18 cellular contexts compared by ENCODE assay signal in genomic region chr11:41189711-41190477, GRCh38.
"Had no signal": no experiment of that assay in that cellular context is flagged by ENCODE, and none has a peak within 500 bp of the region (broad histone marks: within the 10 kb centered on the region; RNA-seq: fewer than 3 reads in every experiment).

No MANE protein-coding gene starts in this region.

- DNase-seq: activated B cell treated with CpG ODN at 0.5 μM for 24 hours; activated CD4-positive, alpha-beta T cell treated with anti-CD3 and anti-CD28 coated beads, Interleukin-2, amount 10 ng/mL, durations not matched to agents 24 days and 14 days; activated CD8-positive, alpha-beta memory T cell treated with anti-CD3 and anti-CD28 coated beads, Interleukin-2, amount 50 U/mL, for 4 hours; activated CD8-positive, alpha-beta T cell treated with anti-CD3 and anti-CD28 coated beads, Interleukin-2, amount 10 ng/mL, durations not matched to agents 7 days and 5 days; activated gamma-delta T cell treated with Interleukin-2 at 50 U/mL for 16 hours; activated naive CD8-positive, alpha-beta T cell treated with anti-CD3 and anti-CD28 coated beads for 36 hours; activated T-cell treated with anti-CD3 and anti-CD28 coated beads, Interleukin-2, amount 50 U/mL, for 48 hours; body of pancreas; esophagus squamous epithelium; lower lobe of right lung; ovary; stimulated activated CD4-positive, alpha-beta T cell treated with anti-CD3 and anti-CD28 coated beads, Interleukin-1b, Interleukin-23, amount 100 ng/mL, for 48 hours; stomach; T-helper 17 cell had no signal

- ATAC-seq: activated CD8-positive, alpha-beta T cell treated with anti-CD3 and anti-CD28 coated beads, Interleukin-2, amount 10 ng/mL, durations not matched to agents 7 days and 5 days; body of pancreas; lower lobe of right lung; T-helper 17 cell had no signal

- H3K27ac ChIP-seq: body of pancreas, esophagus squamous epithelium, lower lobe of right lung, ovary, stomach, thoracic aorta had no signal

- H3K27me3 ChIP-seq: body of pancreas, esophagus squamous epithelium, ovary, stomach had no signal

- H3K36me3 ChIP-seq: esophagus squamous epithelium, lower lobe of right lung, ovary, stomach, thoracic aorta had no signal

- H3K4me1 ChIP-seq: body of pancreas, esophagus squamous epithelium, lower lobe of right lung, stomach had no signal

- FAIRE-seq: colon, TTC549, urothelium cell line had no signal

- H3K4me3 ChIP-seq: body of pancreas, esophagus squamous epithelium, lower lobe of right lung, ovary, stomach, thoracic aorta had no signal

- H3K9me3 ChIP-seq: ovary, thoracic aorta had no signal
